31 cellular contexts compared by ENCODE assay signal in genomic region chr2:176597916-176598315, GRCh38.
"Had no signal": no experiment of that assay in that cellular context is flagged by ENCODE, and none has a peak within 500 bp of the region (broad histone marks: within the 10 kb centered on the region; RNA-seq: fewer than 3 reads in every experiment).

No MANE protein-coding gene starts in this region.

- H3K4me3 ChIP-seq: MG63 had no signal

- DNase-seq: Karpas-422, Kasumi-1, MG63, MM.1S, MV-4-11, NCI-H1048, NCI-H1092, NCI-H1092 treated with DMSO at 0.1 percent for 48 hours, NCI-H1105, NCI-H1105 treated with DMSO at 0.1 percent for 48 hours, NCI-H1417 treated with DMSO at 0.1 percent for 48 hours, NCI-H1436, NCI-H1436 treated with DMSO at 0.1 percent for 48 hours, NCI-H146, NCI-H1694, NCI-H1694 treated with DMSO at 0.1 percent for 48 hours, NCI-H187 treated with DMSO at 0.1 percent for 48 hours, NCI-H1930, NCI-H2029, NCI-H2029 treated with DMSO at 0.1 percent for 48 hours, NCI-H2081, NCI-H2081 treated with DMSO at 0.1 percent for 48 hours, NCI-H2171, NCI-H2171 treated with DMSO at 0.1 percent for 48 hours, NCI-H2227 treated with DMSO at 0.1 percent for 48 hours, NCI-H226, NCI-H345, NCI-H446, NCI-H446 treated with DMSO at 0.1 percent for 48 hours, NCI-H510A, NCI-H510A treated with DMSO at 0.1 percent for 48 hours had no signal

- H3K36me3 ChIP-seq: MG63 had no signal

- H3K9me3 ChIP-seq: MG63 had no signal

- H3K27me3 ChIP-seq: MG63 had no signal
